ENCODE assay signal across 32 cellular contexts in genomic region chr19:55466246-55466614, GRCh38. TPM values are rescaled to one million over a fixed set of nuclear protein-coding genes. Genes with fewer than 3 reads are reported as not detected.
"Had no signal": no experiment of that assay in that cellular context is flagged by ENCODE, and none has a peak within 500 bp of the region (broad histone marks: within the 10 kb centered on the region; RNA-seq: fewer than 3 reads in every experiment).

No MANE protein-coding gene starts in this region.

- FAIRE-seq: astrocyte, TTC549 had no signal

- H3K27me3 ChIP-seq: adrenal gland, body of pancreas, breast epithelium, Peyer's patch, SJSA1 had no signal

- H3K4me3 ChIP-seq: adrenal gland, body of pancreas, breast epithelium, Peyer's patch, SJSA1 had no signal

- H3K36me3 ChIP-seq: adrenal gland, breast epithelium, Peyer's patch had no signal

- DNase-seq: activated CD4-positive, alpha-beta T cell treated with anti-CD3 and anti-CD28 coated beads for 36 hours; activated CD4-positive, alpha-beta T cell treated with anti-CD3 and anti-CD28 coated beads, Interleukin-2, amount 10 ng/mL, durations not matched to agents 7 days and 5 days; activated CD4-positive, alpha-beta T cell treated with anti-CD3 and anti-CD28 coated beads, Interleukin-2, amount 50 U/mL, for 48 hours; activated CD8-positive, alpha-beta T cell treated with anti-CD3 and anti-CD28 coated beads, Interleukin-2, amount 10 ng/mL, durations not matched to agents 7 days and 5 days; activated gamma-delta T cell treated with Interleukin-2 at 50 U/mL for 16 hours; activated naive CD4-positive, alpha-beta T cell treated with anti-CD3 and anti-CD28 coated beads for 36 hours; activated T-cell treated with anti-CD3 and anti-CD28 coated beads, Interleukin-2, amount 50 U/mL, for 24 hours; adrenal gland; body of pancreas; cerebellar nuclear complex; MM.1S; MV-4-11; NCI-H1092; NCI-H1436 treated with DMSO at 0.1 percent for 48 hours; NCI-H1694 treated with DMSO at 0.1 percent for 48 hours; NCI-H2029; NCI-H345; NCI-H524 treated with DMSO at 0.1 percent for 48 hours; PC-3; Peyer's patch; RPMI8226; SHP77 treated with DMSO at 0.1 percent for 48 hours; SK-N-SH had no signal

- H3K4me2 ChIP-seq: SK-N-SH had no signal

- H3K4me1 ChIP-seq: breast epithelium had no signal

- H3K9ac ChIP-seq: SK-N-SH had no signal

- H3K27ac ChIP-seq: adrenal gland, body of pancreas, breast epithelium, Peyer's patch, SJSA1 had no signal

- H3K9me3 ChIP-seq: adrenal gland, body of pancreas, breast epithelium, Peyer's patch, SJSA1, SK-N-SH had no signal

RNA-seq across cellular contexts. Expression of gene C19orf85, which starts 1.7 kb away (rescaled TPM):
- total RNA-seq: activated CD4-positive, alpha-beta T cell treated with anti-CD3 and anti-CD28 coated beads for 36 hours; activated CD4-positive, alpha-beta T cell treated with anti-CD3 and anti-CD28 coated beads, Interleukin-2, amount 10 ng/mL, durations not matched to agents 7 days and 5 days; activated CD8-positive, alpha-beta T cell treated with anti-CD3 and anti-CD28 coated beads, Interleukin-2, amount 10 ng/mL, durations not matched to agents 7 days and 5 days; activated naive CD4-positive, alpha-beta T cell treated with anti-CD3 and anti-CD28 coated beads for 36 hours; activated naive CD4-positive, alpha-beta T cell treated with anti-CD3 and anti-CD28 coated beads, Interleukin-2, amount 50 U/mL, for 72 hours; activated T-helper 2 cell treated with anti-CD3 and anti-CD28 coated beads, Interferon-gamma antibody, Interleukin-2, Interleukin-4, amounts not matched to agents 10 μg/mL and 5 μg/mL and 100 μg/mL, durations not matched to agents 14 hours and 24 hours and 36 hours; adrenal gland; astrocyte; body of pancreas; breast epithelium; cardiac septum; LHCN-M2; NCI-H460; PC-3; Peyer's patch; SJSA1 had no signal
- polyA plus RNA-seq: adrenal gland, SK-N-SH had no signal

RNA-seq across cellular contexts. Expression of gene SSC5D, which starts 22.0 kb away (rescaled TPM):
- total RNA-seq: PC-3, SJSA1 had no signal
